In genomic region chr2:31943636-31944225, GRCh38 we compare ENCODE assay signal across 17 cellular contexts.
"Had no signal": no experiment of that assay in that cellular context is flagged by ENCODE, and none has a peak within 500 bp of the region (broad histone marks: within the 10 kb centered on the region; RNA-seq: fewer than 3 reads in every experiment).

No MANE protein-coding gene starts in this region.

- H3K27ac Mint-ChIP-seq: activated CD8-positive, alpha-beta T cell treated with anti-CD3 and anti-CD28 coated beads for 36 hours had no signal

- DNase-seq: activated CD4-positive, CD25-positive, alpha-beta regulatory T cell treated with anti-CD3 and anti-CD28 coated beads, Interleukin-2, amount 50 U/mL, for 72 hours; activated CD8-positive, alpha-beta T cell treated with anti-CD3 and anti-CD28 coated beads for 36 hours; activated gamma-delta T cell; activated T-cell treated with anti-CD3 and anti-CD28 coated beads, Interleukin-2, amount 50 U/mL, for 4 hours; adrenal gland; cerebellar nuclear complex; cortex of kidney; effector CD4-positive, alpha-beta T cell; left ventricle myocardium superior; ovary; psoas muscle; right cardiac atrium; stimulated activated CD4-positive, alpha-beta T cell treated with anti-CD3 and anti-CD28 coated beads, Interleukin-15, amount 100 ng/mL, for 24 hours; stimulated activated CD4-positive, alpha-beta T cell treated with anti-CD3 and anti-CD28 coated beads, Interleukin-2, amount 100 ng/mL, for 48 hours; T-helper 2 cell; upper lobe of right lung had no signal

- H3K9me3 Mint-ChIP-seq: activated CD8-positive, alpha-beta T cell treated with anti-CD3 and anti-CD28 coated beads for 36 hours; activated T-cell treated with anti-CD3 and anti-CD28 coated beads, Interleukin-2, amount 50 U/mL, for 4 hours had no signal

- ATAC-seq: activated CD8-positive, alpha-beta T cell treated with anti-CD3 and anti-CD28 coated beads for 36 hours; esophagus mucosa; left ventricle myocardium superior; psoas muscle; right cardiac atrium; upper lobe of right lung had no signal

- H3K27me3 Mint-ChIP-seq: activated CD8-positive, alpha-beta T cell treated with anti-CD3 and anti-CD28 coated beads for 36 hours had no signal

- H3K4me3 Mint-ChIP-seq: activated CD8-positive, alpha-beta T cell treated with anti-CD3 and anti-CD28 coated beads for 36 hours; activated T-cell treated with anti-CD3 and anti-CD28 coated beads, Interleukin-2, amount 50 U/mL, for 4 hours had no signal
